1 cellular context compared by ENCODE assay signal in the genomic region with DNA sequence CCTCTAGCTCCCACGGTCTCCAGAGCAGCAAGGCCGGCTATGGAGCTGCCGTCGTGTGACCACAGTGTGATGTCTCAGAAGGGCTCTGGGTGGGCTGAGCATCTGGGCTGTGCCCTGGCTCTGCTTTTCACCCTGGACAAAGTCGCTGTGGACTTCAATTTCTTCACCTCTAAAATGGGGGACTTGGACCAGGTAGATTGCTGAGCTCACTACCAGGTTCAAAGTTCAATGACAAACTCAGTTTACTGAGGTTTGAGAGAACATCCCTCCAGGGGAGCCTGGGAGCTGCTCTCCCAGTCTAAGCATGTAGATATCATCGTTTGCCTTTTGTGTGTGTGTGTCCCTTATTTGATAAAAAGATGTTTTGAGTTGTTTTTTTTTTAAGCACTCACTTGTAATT.
TF ChIP-seq lines count a peak whose summit lies in the region.

No MANE protein-coding gene starts in this region.

TF ChIP-seq in WTC11, 78 proteins besides CTCF, POLR2A, EP300 and RAD21:
- TF ChIP-seq ATF3 (CRISPR knock-in tag; conservative IDR thresholded peaks at IDR 0.05), result no peak
- no peak for TF ChIP-seq ZNF512 (CRISPR knock-in tag; IDR thresholded peaks at IDR 0.05; ENCODE audit: borderline replicate concordance)
- TF ChIP-seq TEAD1 (CRISPR knock-in tag; IDR thresholded peaks at IDR 0.05), result no peak
- TF ChIP-seq ZNF671 (CRISPR knock-in tag; IDR thresholded peaks at IDR 0.05), result no peak
- no peak for TF ChIP-seq ETV6 (CRISPR knock-in tag; IDR thresholded peaks at IDR 0.05)
- TF ChIP-seq, protein P1, sequence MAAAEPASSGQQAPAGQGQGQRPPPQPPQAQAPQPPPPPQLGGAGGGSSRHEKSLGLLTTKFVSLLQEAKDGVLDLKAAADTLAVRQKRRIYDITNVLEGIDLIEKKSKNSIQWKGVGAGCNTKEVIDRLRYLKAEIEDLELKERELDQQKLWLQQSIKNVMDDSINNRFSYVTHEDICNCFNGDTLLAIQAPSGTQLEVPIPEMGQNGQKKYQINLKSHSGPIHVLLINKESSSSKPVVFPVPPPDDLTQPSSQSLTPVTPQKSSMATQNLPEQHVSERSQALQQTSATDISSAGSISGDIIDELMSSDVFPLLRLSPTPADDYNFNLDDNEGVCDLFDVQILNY (CRISPR knock-in tag; IDR thresholded peaks at IDR 0.05), result no peak
- no peak for TF ChIP-seq SMAD3 (CRISPR knock-in tag; IDR thresholded peaks at IDR 0.05; ENCODE audit: borderline replicate concordance)
- TF ChIP-seq TEAD4 (CRISPR knock-in tag; IDR thresholded peaks at IDR 0.05), result no peak
- no peak for TF ChIP-seq TP53 (CRISPR knock-in tag; IDR thresholded peaks at IDR 0.05)
- TF ChIP-seq, protein P2, sequence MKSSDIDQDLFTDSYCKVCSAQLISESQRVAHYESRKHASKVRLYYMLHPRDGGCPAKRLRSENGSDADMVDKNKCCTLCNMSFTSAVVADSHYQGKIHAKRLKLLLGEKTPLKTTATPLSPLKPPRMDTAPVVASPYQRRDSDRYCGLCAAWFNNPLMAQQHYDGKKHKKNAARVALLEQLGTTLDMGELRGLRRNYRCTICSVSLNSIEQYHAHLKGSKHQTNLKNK (CRISPR knock-in tag; IDR thresholded peaks at IDR 0.05), result no peak
- no peak for TF ChIP-seq ERG (CRISPR knock-in tag; IDR thresholded peaks at IDR 0.05)
- TF ChIP-seq FOXP1 (CRISPR knock-in tag; IDR thresholded peaks at IDR 0.05; ENCODE audit: borderline replicate concordance), result no peak
- TF ChIP-seq ELF4 (CRISPR knock-in tag; IDR thresholded peaks at IDR 0.05; ENCODE audit: low read depth), result no peak
- no peak for TF ChIP-seq GRHL2 (CRISPR knock-in tag; IDR thresholded peaks at IDR 0.05; ENCODE audit: insufficient replicate concordance, severe bottlenecking)
- TF ChIP-seq JUN (CRISPR knock-in tag; IDR thresholded peaks at IDR 0.05), result no peak
- TF ChIP-seq MYBL2 (CRISPR knock-in tag; IDR thresholded peaks at IDR 0.05), result no peak
